28 cellular contexts compared by ENCODE assay signal in genomic region chr9:30915451-30915850, GRCh38.
"Had no signal": no experiment of that assay in that cellular context is flagged by ENCODE, and none has a peak within 500 bp of the region (broad histone marks: within the 10 kb centered on the region; RNA-seq: fewer than 3 reads in every experiment).

No MANE protein-coding gene starts in this region.

- H3K27me3 ChIP-seq: stomach, suprapubic skin, testis, thyroid gland, tibial artery, tibial nerve, transverse colon, upper lobe of left lung, upper lobe of right lung, uterus, vagina had no signal

- H3K36me3 Mint-ChIP-seq: stimulated activated effector memory CD8-positive, alpha-beta T cell treated with anti-CD3 and anti-CD28 coated beads, Interleukin-12 subunit alpha, Interleukin-12 subunit beta, amount 100 ng/mL, for 72 hours; stimulated activated memory B cell treated with anti-CD40 and anti-IgM and Interleukin-4, amounts not matched to agents 10 μg/mL and 1 μg/mL and 100 μg/mL, for 72 hours; stimulated activated naive B cell treated with anti-CD40 and anti-IgM and Interleukin-4, amounts not matched to agents 10 μg/mL and 1 μg/mL and 100 μg/mL, for 72 hours; type B pancreatic cell had no signal

- H3K4me1 ChIP-seq: stomach, suprapubic skin, testis, thyroid gland, tibial artery, tibial nerve, transverse colon, upper lobe of left lung, upper lobe of right lung, uterus, vagina had no signal

- H3K4me3 ChIP-seq: stomach, suprapubic skin, testis, thoracic aorta, thyroid gland, tibial artery, tibial nerve, transverse colon, upper lobe of left lung, upper lobe of right lung, uterus, vagina had no signal

- H3K4me1 Mint-ChIP-seq: stimulated activated effector memory CD8-positive, alpha-beta T cell treated with anti-CD3 and anti-CD28 coated beads, Interleukin-12 subunit alpha, Interleukin-12 subunit beta, amount 100 ng/mL, for 72 hours; stimulated activated memory B cell treated with anti-CD40 and anti-IgM and Interleukin-4, amounts not matched to agents 10 μg/mL and 1 μg/mL and 100 μg/mL, for 72 hours; stimulated activated naive B cell treated with anti-CD40 and anti-IgM and Interleukin-4, amounts not matched to agents 10 μg/mL and 1 μg/mL and 100 μg/mL, for 72 hours; stimulated activated naive CD8-positive, alpha-beta T cell treated with anti-CD3 and anti-CD28 coated beads, Interleukin-15, amount 100 ng/mL, for 72 hours had no signal

- H3K27ac Mint-ChIP-seq: stimulated activated effector memory CD8-positive, alpha-beta T cell treated with anti-CD3 and anti-CD28 coated beads, Interleukin-12 subunit alpha, Interleukin-12 subunit beta, amount 100 ng/mL, for 72 hours; stimulated activated memory B cell treated with anti-CD40 and anti-IgM and Interleukin-4, amounts not matched to agents 10 μg/mL and 1 μg/mL and 100 μg/mL, for 72 hours; stimulated activated naive B cell treated with anti-CD40 and anti-IgM and Interleukin-4, amounts not matched to agents 10 μg/mL and 1 μg/mL and 100 μg/mL, for 72 hours; stimulated activated naive CD8-positive, alpha-beta T cell treated with anti-CD3 and anti-CD28 coated beads, Interleukin-15, amount 100 ng/mL, for 72 hours; stimulated activated naive CD8-positive, alpha-beta T cell treated with anti-CD3 and anti-CD28 coated beads, Interleukin-15, Interleukin-2, amounts not matched to agents 100 ng/mL and 50 ng/mL, for 24 hours; type B pancreatic cell had no signal

- H3K27me3 Mint-ChIP-seq: stimulated activated memory B cell treated with anti-CD40 and anti-IgM and Interleukin-4, amounts not matched to agents 10 μg/mL and 1 μg/mL and 100 μg/mL, for 72 hours; stimulated activated naive B cell treated with anti-CD40 and anti-IgM and Interleukin-4, amounts not matched to agents 10 μg/mL and 1 μg/mL and 100 μg/mL, for 72 hours; stimulated activated naive CD8-positive, alpha-beta T cell treated with anti-CD3 and anti-CD28 coated beads, Interleukin-15, amount 100 ng/mL, for 72 hours; stimulated activated naive CD8-positive, alpha-beta T cell treated with anti-CD3 and anti-CD28 coated beads, Interleukin-15, Interleukin-2, amounts not matched to agents 100 ng/mL and 50 ng/mL, for 24 hours; type B pancreatic cell had no signal

- H3K9me3 Mint-ChIP-seq: stimulated activated memory B cell treated with anti-CD40 and anti-IgM and Interleukin-4, amounts not matched to agents 10 μg/mL and 1 μg/mL and 100 μg/mL, for 72 hours; stimulated activated naive CD8-positive, alpha-beta T cell treated with anti-CD3 and anti-CD28 coated beads, Interleukin-15, Interleukin-2, amounts not matched to agents 100 ng/mL and 50 ng/mL, for 24 hours; type B pancreatic cell had no signal

- H3K4me3 Mint-ChIP-seq: stimulated activated effector memory CD8-positive, alpha-beta T cell treated with anti-CD3 and anti-CD28 coated beads, Interleukin-12 subunit alpha, Interleukin-12 subunit beta, amount 100 ng/mL, for 72 hours; stimulated activated memory B cell treated with anti-CD40 and anti-IgM and Interleukin-4, amounts not matched to agents 10 μg/mL and 1 μg/mL and 100 μg/mL, for 72 hours; stimulated activated naive B cell treated with anti-CD40 and anti-IgM and Interleukin-4, amounts not matched to agents 10 μg/mL and 1 μg/mL and 100 μg/mL, for 72 hours; stimulated activated naive CD8-positive, alpha-beta T cell treated with anti-CD3 and anti-CD28 coated beads, Interleukin-15, amount 100 ng/mL, for 72 hours; stimulated activated naive CD8-positive, alpha-beta T cell treated with anti-CD3 and anti-CD28 coated beads, Interleukin-15, Interleukin-2, amounts not matched to agents 100 ng/mL and 50 ng/mL, for 24 hours; type B pancreatic cell had no signal

- ATAC-seq: stimulated activated effector memory CD8-positive, alpha-beta T cell treated with anti-CD3 and anti-CD28 coated beads, Interleukin-12 subunit alpha, Interleukin-12 subunit beta, amount 100 ng/mL, for 72 hours; stimulated activated memory B cell treated with anti-CD40 and anti-IgM and Interleukin-4, amounts not matched to agents 10 μg/mL and 1 μg/mL and 100 μg/mL, for 72 hours; stimulated activated naive B cell treated with anti-CD40 and anti-IgM and Interleukin-4, amounts not matched to agents 10 μg/mL and 1 μg/mL and 100 μg/mL, for 72 hours; stimulated activated naive CD8-positive, alpha-beta T cell treated with anti-CD3 and anti-CD28 coated beads, Interleukin-15, amount 100 ng/mL, for 72 hours; stimulated activated naive CD8-positive, alpha-beta T cell treated with anti-CD3 and anti-CD28 coated beads, Interleukin-15, Interleukin-2, amounts not matched to agents 100 U/mL and 50 U/mL, for 24 hours; upper lobe of right lung had no signal

- H3K36me3 ChIP-seq: stomach, suprapubic skin, thoracic aorta, thyroid gland, tibial artery, tibial nerve, transverse colon, upper lobe of left lung, upper lobe of right lung, uterus, vagina had no signal

- DNase-seq: stimulated activated CD4-positive, alpha-beta T cell treated with anti-CD3 and anti-CD28 coated beads, Interleukin-2, amount 100 ng/mL, for 48 hours; stimulated activated CD4-positive, alpha-beta T cell treated with anti-CD3 and anti-CD28 coated beads, Interleukin-4, amount 100 ng/mL, for 1 hour; stimulated activated CD4-positive, alpha-beta T cell treated with anti-CD3 and anti-CD28 coated beads, Interleukin-4, amount 100 ng/mL, for 24 hours; stimulated activated CD4-positive, alpha-beta T cell treated with anti-CD3 and anti-CD28 coated beads, Interleukin-4, amount 100 ng/mL, for 4 hours; stimulated activated CD8-positive, alpha-beta memory T cell treated with anti-CD3 and anti-CD28 coated beads, Interleukin-4, amount 100 ng/mL, for 48 hours; stimulated activated naive B cell treated with anti-CD40 and anti-IgM and Interleukin-4, amounts not matched to agents 10 μg/mL and 1 μg/mL and 100 μg/mL, for 72 hours; stimulated activated naive CD4-positive, alpha-beta T cell; stimulated activated naive CD4-positive, alpha-beta T cell treated with Interleukin-2 at 50 U/mL for 16 hours; stimulated activated naive CD8-positive, alpha-beta T cell treated with anti-CD3 and anti-CD28 coated beads, Interleukin-15, amount 100 ng/mL, for 72 hours; stimulated activated naive CD8-positive, alpha-beta T cell treated with anti-CD3 and anti-CD28 coated beads, Interleukin-15, Interleukin-2, amounts not matched to agents 100 U/mL and 50 U/mL, for 24 hours; stomach; substantia nigra; testis; thyroid gland; tibial artery; transverse colon; trophoblast cell; upper lobe of left lung; upper lobe of right lung; uterus had no signal

- H3K9me3 ChIP-seq: stomach, suprapubic skin, testis, thoracic aorta, thyroid gland, tibial artery, tibial nerve, transverse colon, upper lobe of left lung, upper lobe of right lung, uterus, vagina had no signal

- H3K27ac ChIP-seq: stomach, suprapubic skin, testis, thoracic aorta, thyroid gland, tibial artery, tibial nerve, transverse colon, upper lobe of left lung, upper lobe of right lung, uterus, vagina had no signal
